ENCODE assay signal across 19 cellular contexts in the genomic region with DNA sequence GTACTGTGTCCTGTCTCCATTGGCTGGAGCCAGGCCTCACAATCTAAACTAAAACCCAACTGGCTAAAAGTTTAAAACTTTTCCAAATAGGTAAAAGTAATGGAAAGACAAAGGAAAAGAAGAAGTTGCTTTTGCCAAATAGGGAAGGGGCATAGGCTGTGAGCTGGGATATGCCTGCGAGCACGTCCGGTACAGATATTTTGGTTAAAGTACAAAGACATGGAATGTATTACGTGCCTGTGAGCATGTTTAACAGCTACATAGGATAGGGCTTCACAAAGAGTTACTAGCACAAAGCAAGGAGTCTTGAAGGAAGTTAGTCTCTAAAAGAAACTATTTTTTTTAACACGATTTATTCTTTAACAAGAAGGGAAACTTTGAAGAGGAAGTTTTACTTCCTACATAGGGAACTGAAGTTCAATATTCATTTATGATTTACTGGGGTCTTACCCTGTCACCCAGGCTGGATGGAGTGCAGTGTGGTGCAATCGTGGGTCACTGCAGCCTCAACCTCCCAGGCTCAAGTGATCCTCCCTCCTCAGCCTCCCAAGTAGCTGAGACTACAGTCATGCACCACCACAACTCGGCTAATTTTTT. TPM values are rescaled to one million over a fixed set of nuclear protein-coding genes. Genes with fewer than 3 reads are reported as not detected.
DNase-seq lines count a peak whose midpoint lies in the region; ATAC-seq and TF ChIP-seq lines count a peak whose summit lies in the region.
"Had no signal": no experiment of that assay in that cellular context is flagged by ENCODE, and none has a peak within 500 bp of the region (broad histone marks: within the 10 kb centered on the region; RNA-seq: fewer than 3 reads in every experiment).

No MANE protein-coding gene starts in this region.

- intact Hi-C loops in Right ventricle myocardium superior (cut with DNase I) (no loop called here), left cardiac atrium (cut with DNase I) (no loop called here)

- H3K4me1 Mint-ChIP-seq in chondrocyte (ENCODE audit: low read depth) (no peaks in the 10 kb centered on the region), glutamatergic neuron (ENCODE audit: low read depth, unreplicated experiment) (no peaks in the 10 kb centered on the region)
- H3K4me1 Mint-ChIP-seq in stimulated activated naive B cell treated with anti-CD40 and anti-IgM and Interleukin-4, amounts not matched to agents 10 μg/mL and 1 μg/mL and 100 μg/mL, for 72 hours, result peaks cover 28 to 41% of the 10 kb centered on the region in 2 donors

- peaks cover 14% of the 10 kb centered on the region for H3K9me3 Mint-ChIP-seq in chondrocyte (ENCODE audit: low read depth)
- peaks cover 0 to 4% of the 10 kb centered on the region in 2 donors for H3K9me3 Mint-ChIP-seq in stimulated activated naive B cell treated with anti-CD40 and anti-IgM and Interleukin-4, amounts not matched to agents 10 μg/mL and 1 μg/mL and 100 μg/mL, for 72 hours
- H3K9me3 Mint-ChIP-seq in glutamatergic neuron (ENCODE audit: unreplicated experiment), result peaks cover 7% of the 10 kb centered on the region

- H3K36me3 Mint-ChIP-seq in chondrocyte (ENCODE audit: low read depth), result peaks cover 6% of the 10 kb centered on the region
- H3K36me3 Mint-ChIP-seq in stimulated activated naive B cell treated with anti-CD40 and anti-IgM and Interleukin-4, amounts not matched to agents 10 μg/mL and 1 μg/mL and 100 μg/mL, for 72 hours, result peaks cover 0 to 6% of the 10 kb centered on the region in 2 donors
- peaks cover 12% of the 10 kb centered on the region for H3K36me3 Mint-ChIP-seq in glutamatergic neuron (ENCODE audit: unreplicated experiment)

- no peak for ATAC-seq in Right ventricle myocardium superior (ENCODE audit: poor library complexity)
- ATAC-seq in left cardiac atrium, result no peak
- ATAC-seq in stimulated activated naive B cell treated with anti-CD40 and anti-IgM and Interleukin-4, amounts not matched to agents 10 μg/mL and 1 μg/mL and 100 μg/mL, for 72 hours (replicated peaks), result peak; percentile 49 to 60
- no peak for ATAC-seq in HG03108 (IDR thresholded peaks at IDR 0.05; ENCODE audit: unreplicated experiment)

- H3K27me3 Mint-ChIP-seq in chondrocyte (ENCODE audit: low read depth) (peaks cover 12% of the 10 kb centered on the region), glutamatergic neuron (ENCODE audit: unreplicated experiment) (peaks cover 5% of the 10 kb centered on the region)
- H3K27me3 Mint-ChIP-seq in stimulated activated naive B cell treated with anti-CD40 and anti-IgM and Interleukin-4, amounts not matched to agents 10 μg/mL and 1 μg/mL and 100 μg/mL, for 72 hours, result no peaks in the 10 kb centered on the region

- no peak for TF ChIP-seq CTCF in chondrocyte (IDR thresholded peaks at IDR 0.05)
- TF ChIP-seq CTCF in glutamatergic neuron (IDR thresholded peaks at IDR 0.05; ENCODE audit: partially characterized antibody, unreplicated experiment), result no peak

- H3K27ac Mint-ChIP-seq in chondrocyte (ENCODE audit: unreplicated experiment) (no peak overlapping the region), glutamatergic neuron (ENCODE audit: unreplicated experiment) (no peak overlapping the region)
- no peak overlapping the region for H3K27ac Mint-ChIP-seq in stimulated activated naive B cell treated with anti-CD40 and anti-IgM and Interleukin-4, amounts not matched to agents 10 μg/mL and 1 μg/mL and 100 μg/mL, for 72 hours

- no peak overlapping the region for H3K4me3 Mint-ChIP-seq in chondrocyte (ENCODE audit: unreplicated experiment)
- H3K4me3 Mint-ChIP-seq in stimulated activated naive B cell treated with anti-CD40 and anti-IgM and Interleukin-4, amounts not matched to agents 10 μg/mL and 1 μg/mL and 100 μg/mL, for 72 hours, result no peak overlapping the region
- H3K4me3 Mint-ChIP-seq in glutamatergic neuron (ENCODE audit: unreplicated experiment), result no peak overlapping the region

- DNase-seq in Right ventricle myocardium superior, result peak; percentile 12
- DNase-seq in left cardiac atrium, result no peak
- peak; percentile 59 to 83 for DNase-seq in NOMO-1 (lab: John Stamatoyannopoulos, UW; ENCODE audit: unreplicated experiment in 2 of 2)
- peak; percentile 5 for DNase-seq in chondrocyte (ENCODE audit: low spot score)
- no peak for DNase-seq in stimulated activated naive B cell treated with anti-CD40 and anti-IgM and Interleukin-4, amounts not matched to agents 10 μg/mL and 1 μg/mL and 100 μg/mL, for 72 hours
- no peak for DNase-seq in germinal center (ENCODE audit: low spot score)
- DNase-seq in glutamatergic neuron, result no peak
- DNase-seq: GM23248, HCEC 1CT, NCI-H1436, NCI-H2029, NCI-H2171 treated with DMSO at 0.1 percent for 48 hours, NCI-H510A, NCI-H82, OCI-M1, RPMI8226 had no signal

RNA-seq across cellular contexts. Expression of a gene that starts 41.9 kb away (rescaled TPM):
- total RNA-seq in Right ventricle myocardium superior (28.3 TPM), left cardiac atrium (10 to 100 TPM; 44.4 to 44.7 TPM), chondrocyte (117 to 152 TPM (median 121 TPM) in 3 replicates), glutamatergic neuron (ENCODE audit: unreplicated experiment) (11.8 TPM)

RNA-seq across cellular contexts. Expression of a gene that starts 43.0 kb away (rescaled TPM):
- total RNA-seq in Right ventricle myocardium superior (not detected), left cardiac atrium (1 to 10 TPM in 1 of 2 donors, under 1 TPM in 1; 0.24 to 1.0 TPM), chondrocyte (0.54 to 1.2 TPM (median 0.75 TPM) in 3 replicates), glutamatergic neuron (ENCODE audit: unreplicated experiment) (28.8 TPM)
- total RNA-seq: A172, GM23248, LHCN-M2 had no signal

Comparison
In these comparisons a context has a peak if more than half of its experiments do, and no peak if none do; other contexts are left out.
1. DNase-seq: peak in Right ventricle myocardium superior (single experiment), NOMO-1 (2 of 2) and chondrocyte (single experiment); none in left cardiac atrium (single experiment), stimulated activated naive B cell treated with anti-CD40 and anti-IgM and Interleukin-4, amounts not matched to agents 10 μg/mL and 1 μg/mL and 100 μg/mL, for 72 hours (single experiment), germinal center (single experiment) and glutamatergic neuron (single experiment).
2. ATAC-seq: peak in stimulated activated naive B cell treated with anti-CD40 and anti-IgM and Interleukin-4, amounts not matched to agents 10 μg/mL and 1 μg/mL and 100 μg/mL, for 72 hours (2 of 2); none in Right ventricle myocardium superior (single experiment), left cardiac atrium (0 of 2) and HG03108 (single experiment).
3. RNA of a gene that starts 43.0 kb away (total RNA-seq): 28.8 TPM in glutamatergic neuron (single experiment); 0.24 to 1.0 TPM in left cardiac atrium, 0.54 to 1.2 TPM in chondrocyte and not detected in Right ventricle myocardium superior (single experiment); every median in the first group is over 10 times any median in the second.